In genomic region chr19:34232566-34233481, GRCh38 we compare ENCODE assay signal across 8 cellular contexts. TPM values are rescaled to one million over a fixed set of nuclear protein-coding genes. Genes with fewer than 3 reads are reported as not detected.
A peak's percentile ranks its signal among the peaks of the same experiment; 100 is the strongest.
DNase-seq lines count a peak whose midpoint lies in the region; ATAC-seq and TF ChIP-seq lines count a peak whose summit lies in the region.

No MANE protein-coding gene starts in this region.

- H3K4ac ChIP-seq in IMR-90 (ENCODE audit: low read depth, low read length): peak overlapping the region; percentile 73

- peak overlapping the region; percentile 11 for H3K4me3 Mint-ChIP-seq in activated T-cell treated with anti-CD3 and anti-CD28 coated beads, Interleukin-2, amount 50 U/mL, for 4 hours

- H2AFZ ChIP-seq in IMR-90 (replicated peaks; ENCODE audit: low read length, poor library complexity): peak overlapping the region; percentile 37

- in situ Hi-C loops in IMR-90 (cut with MboI; ENCODE audit: low sequenced_read_pairs): loop anchor here (10.0 kb wide), 1 partner anchor 102 kb away; no protein-coding TSS in a partner anchor

- H3K56ac ChIP-seq in IMR-90 (ENCODE audit: extremely low read depth, insufficient read depth, low read length): peak overlapping the region; percentile 31; the same call in 1 of the 2 replicates

- TF ChIP-seq CTCF in IMR-90 (conservative IDR thresholded peaks at IDR 0.05; ENCODE audit: low read depth, low read length): no peak

- no peaks in the 10 kb centered on the region for H3K27me3 ChIP-seq in IMR-90 (ENCODE audit: control insufficient read depth, insufficient read depth, low read length)
- H3K27me3 ChIP-seq in adipocyte (replicated peaks; ENCODE audit: control insufficient read depth, insufficient read depth, low read length): no peaks in the 10 kb centered on the region

- CTCF ChIA-PET in IMR-90 (lab: Yijun Ruan, JAX): interaction anchor here (0.8 kb wide), 1 partner anchor 13 kb away, joined by 3 read pairs; no protein-coding TSS in a partner anchor

- no peak for TF ChIP-seq POLR2A in IMR-90 (IDR thresholded peaks at IDR 0.05; ENCODE audit: low read depth, low read length)

- peak overlapping the region; percentile 27; the same call in 1 of the 2 replicates for H3K14ac ChIP-seq in IMR-90 (replicated peaks; ENCODE audit: low read depth, low read length)

- H3K18ac ChIP-seq in IMR-90 (ENCODE audit: low read depth, low read length): peak overlapping the region; percentile 80; the same call in 1 of the 2 replicates

- DNase-seq in activated T-cell treated with anti-CD3 and anti-CD28 coated beads, Interleukin-2, amount 50 U/mL, for 4 hours: no peak
- no peak for DNase-seq in activated T-cell treated with anti-CD3 and anti-CD28 coated beads for 4 hours
- peak; percentile 96 for DNase-seq in IMR-90
- peak; percentile 87 for DNase-seq in adipocyte (ENCODE audit: low read depth)
- DNase-seq in left ventricle myocardium superior: peak; percentile 77
- peak; percentile 72 for DNase-seq in skeletal muscle cell (ENCODE audit: low read depth)
- no peak for DNase-seq in NCI-H446 treated with DMSO at 0.1 percent for 48 hours (lab: John Stamatoyannopoulos, UW)
- no peak for DNase-seq in activated CD4-positive, CD25-positive, alpha-beta regulatory T cell (lab: John Stamatoyannopoulos, UW)

- peak overlapping the region; percentile 78; the same call in 1 of the 2 replicates for H2AK5ac ChIP-seq in IMR-90 (ENCODE audit: low read depth, low read length)

- H3K4me3 ChIP-seq in IMR-90 (ENCODE audit: insufficient read depth, low read depth, low read length) (peak overlapping the region; percentile 16; the same call in 1 of the 2 replicates), adipocyte (ENCODE audit: low read length) (peak overlapping the region; percentile 28), skeletal muscle cell (ENCODE audit: low read depth, low read length) (peak overlapping the region; percentile 5)

- POLR2A ChIA-PET in IMR-90 (lab: Charles Lee; ENCODE audit: unreplicated experiment): no interaction called here

- H3K23ac ChIP-seq in IMR-90 (ENCODE audit: low read depth, low read length): peak overlapping the region; percentile 55

- H2AK9ac ChIP-seq in IMR-90 (replicated peaks; ENCODE audit: low read depth, low read length, poor library complexity): peak overlapping the region; percentile 60

- H3K9me3 ChIP-seq in IMR-90 (ENCODE audit: control insufficient read depth, insufficient read depth, low read length): no peaks in the 10 kb centered on the region
- no peaks in the 10 kb centered on the region for H3K9me3 ChIP-seq in adipocyte (ENCODE audit: control insufficient read depth, low read length)

- ATAC-seq in activated T-cell treated with anti-CD3 and anti-CD28 coated beads, Interleukin-2, amount 50 U/mL, for 4 hours: peak; percentile 90 to 94
- ATAC-seq in IMR-90 (ENCODE audit: low read depth): peak; percentile 84
- ATAC-seq in left ventricle myocardium superior: peak; percentile 77

- peak overlapping the region; percentile 83 for H3K27ac ChIP-seq in IMR-90 (ENCODE audit: insufficient read depth, low read length)

- BruUV-seq in IMR-90 (replicated peaks; lab: Mats Ljungman, UMichigan): no TSS peak

- H3K4me1 ChIP-seq in IMR-90 (ENCODE audit: control insufficient read depth, insufficient read depth, low read length) (peaks cover 16% of the 10 kb centered on the region), adipocyte (ENCODE audit: control insufficient read depth, insufficient read depth, low read length) (peaks cover 40% of the 10 kb centered on the region)

- peaks cover 26% of the 10 kb centered on the region for H4K20me1 ChIP-seq in IMR-90 (ENCODE audit: insufficient read depth, low read length)

- H2BK20ac ChIP-seq in IMR-90 (ENCODE audit: low read depth, low read length): peak overlapping the region; percentile 63

- H3K36me3 ChIP-seq in IMR-90 (ENCODE audit: control insufficient read depth, insufficient read depth, low read length) (peaks cover 17% of the 10 kb centered on the region), adipocyte (ENCODE audit: control insufficient read depth, insufficient read depth, low read length, severe bottlenecking) (peaks cover 27% of the 10 kb centered on the region)

- peak overlapping the region in 1 of 2 experiments; percentile 74; a peak in 2 of 4 replicates for H4K8ac ChIP-seq in IMR-90 (ENCODE audit: low read depth in 2 of 2, low read length in 2 of 2)

- no peaks in the 10 kb centered on the region for H3K9me3 Mint-ChIP-seq in activated T-cell treated with anti-CD3 and anti-CD28 coated beads, Interleukin-2, amount 50 U/mL, for 4 hours

- H4K5ac ChIP-seq in IMR-90 (ENCODE audit: low read depth, low read length): peak overlapping the region; percentile 40; the same call in 1 of the 2 replicates

- peak overlapping the region; percentile 59 for H2BK120ac ChIP-seq in IMR-90 (ENCODE audit: low read depth, low read length)

- H3K36me3 Mint-ChIP-seq in activated T-cell treated with anti-CD3 and anti-CD28 coated beads, Interleukin-2, amount 50 U/mL, for 4 hours (ENCODE audit: insufficient read depth): peaks cover 13% of the 10 kb centered on the region

- H3K4me1 Mint-ChIP-seq in activated T-cell treated with anti-CD3 and anti-CD28 coated beads, Interleukin-2, amount 50 U/mL, for 4 hours (ENCODE audit: low read depth): peaks cover 12% of the 10 kb centered on the region

- H2BK5ac ChIP-seq in IMR-90 (ENCODE audit: low read depth, low read length, poor library complexity, severe bottlenecking): peak overlapping the region; percentile 84

- dilution Hi-C loops in IMR-90 (cut with HindIII; ENCODE audit: low sequenced_read_pairs, unreplicated experiment): no loop called here

- H3K9ac ChIP-seq in IMR-90 (ENCODE audit: low read depth, low read length) (peak overlapping the region; percentile 25), adipocyte (ENCODE audit: low read length) (peak overlapping the region; percentile 39)

- TF ChIP-seq RAD21 in IMR-90 (IDR thresholded peaks at IDR 0.05; ENCODE audit: low read length): no peak

- peak overlapping the region; percentile 56 for H4K91ac ChIP-seq in IMR-90 (ENCODE audit: insufficient read depth, low read depth, low read length)

- peaks cover 24 to 59% of the 10 kb centered on the region in 2 experiments; a peak in 3 of 4 replicates for H3K79me1 ChIP-seq in IMR-90 (ENCODE audit: low read depth in 1 of 2, low read length in 2 of 2)

- H3K4me2 ChIP-seq in IMR-90 (ENCODE audit: low read depth, low read length): peak overlapping the region; percentile 87

- peak overlapping the region; percentile 29; the same call in 1 of the 3 replicates for H2BK15ac ChIP-seq in IMR-90 (ENCODE audit: low read depth, low read length)

- WGBS in IMR-90 (ENCODE audit: extremely low coverage in 2 of 2, insufficient read length in 1 of 2), 2 experiments: 0% methylated on average over 1 of the region's 11 CpGs; no CpG with 5 or more reads in 1 of the 2 experiments

- H3K9me1 ChIP-seq in IMR-90 (ENCODE audit: insufficient read depth, low read length): peaks cover 26% of the 10 kb centered on the region

- intact Hi-C loops in IMR-90 (cut with micrococcal nuclease): loop anchor here (2.0 kb wide), 1 partner anchor 42 kb away; no protein-coding TSS in a partner anchor
- intact Hi-C loops in left ventricle myocardium superior (cut with micrococcal nuclease): no loop called here

- H3K27me3 Mint-ChIP-seq in activated T-cell treated with anti-CD3 and anti-CD28 coated beads, Interleukin-2, amount 50 U/mL, for 4 hours (ENCODE audit: low read depth): no peaks in the 10 kb centered on the region

TF ChIP-seq in IMR-90, 13 proteins besides CTCF, POLR2A, EP300 and RAD21:
- TF ChIP-seq USF2 (IDR thresholded peaks at IDR 0.05; ENCODE audit: low read depth, low read length): no peak
- no peak for TF ChIP-seq CEBPB (IDR thresholded peaks at IDR 0.05; ENCODE audit: low read depth, low read length)
- TF ChIP-seq RFX5 (IDR thresholded peaks at IDR 0.05; ENCODE audit: low read depth, low read length): no peak
- 0 out of 2 replicates have a peak, but pooled peaks have one; percentile 24 for TF ChIP-seq MAFK (IDR thresholded peaks at IDR 0.05; ENCODE audit: low read depth, low read length)
- TF ChIP-seq SMC3 (IDR thresholded peaks at IDR 0.05; ENCODE audit: low read depth, low read length): peak; percentile 2; the same call in 1 of the 2 replicates
- no peak for TF ChIP-seq MAZ (IDR thresholded peaks at IDR 0.05; ENCODE audit: borderline replicate concordance, low read depth, low read length)
- peak; percentile 16 for TF ChIP-seq BHLHE40 (IDR thresholded peaks at IDR 0.05; ENCODE audit: low read depth, low read length)
- no peak for TF ChIP-seq RCOR1 (IDR thresholded peaks at IDR 0.05; ENCODE audit: insufficient replicate concordance, low read length)
- TF ChIP-seq CHD1 (IDR thresholded peaks at IDR 0.05; ENCODE audit: low read depth, low read length): no peak
- TF ChIP-seq NFE2L2 (IDR thresholded peaks at IDR 0.05; ENCODE audit: low read depth, low read length): no peak
- peak; percentile 61 for TF ChIP-seq MXI1 (IDR thresholded peaks at IDR 0.05; ENCODE audit: borderline replicate concordance, low read depth, low read length)
- peak; percentile 92 for TF ChIP-seq FOS (IDR thresholded peaks at IDR 0.05; ENCODE audit: low read depth, low read length)

RNA-seq across cellular contexts. Expression of gene GARRE1, which starts 21.5 kb away (rescaled TPM):
- 1 to 10 TPM; 8.1 to 8.9 (median 8.4) TPM for total RNA-seq in activated T-cell treated with anti-CD3 and anti-CD28 coated beads, Interleukin-2, amount 50 U/mL, for 4 hours
- total RNA-seq in IMR-90 (2012; rRNA removed) (13.8 and 15.0 TPM in 2 replicates), left ventricle myocardium superior (19.8 TPM)
- polyA plus RNA-seq in IMR-90 (2012; rRNA removed): 16.9 and 21.5 TPM in 2 replicates
- 8.9 and 11.8 TPM in 2 replicates for polyA plus RNA-seq in IMR-90 (2012; cell fraction: cytosol; rRNA removed)
- polyA plus RNA-seq in IMR-90 (2012; cell fraction: nucleus; rRNA removed; ENCODE audit: low replicate concordance): 35.6 and 45.2 TPM in 2 replicates

Comparison
In these comparisons a context has a peak if more than half of its experiments do, and no peak if none do; other contexts are left out.
1. DNase-seq: peak in IMR-90 (single experiment), adipocyte (single experiment), left ventricle myocardium superior (single experiment) and skeletal muscle cell (single experiment); none in activated T-cell treated with anti-CD3 and anti-CD28 coated beads, Interleukin-2, amount 50 U/mL, for 4 hours (single experiment), activated T-cell treated with anti-CD3 and anti-CD28 coated beads for 4 hours (single experiment), NCI-H446 treated with DMSO at 0.1 percent for 48 hours (single experiment) and activated CD4-positive, CD25-positive, alpha-beta regulatory T cell (0 of 4).
2. Peak in every context shown above with its lines, with median percentiles within 50 percentile points of each other: ATAC-seq and H3K4me3 ChIP-seq.